In genomic region chr19:823565-824121, GRCh38 we compare ENCODE assay signal across 19 cellular contexts. TPM values are rescaled to one million over a fixed set of nuclear protein-coding genes. Genes with fewer than 3 reads are reported as not detected.
DNase-seq lines count a peak whose midpoint lies in the region; TF ChIP-seq lines count a peak whose summit lies in the region.
"Had no signal": no experiment of that assay in that cellular context is flagged by ENCODE, and none has a peak within 500 bp of the region (broad histone marks: within the 10 kb centered on the region; RNA-seq: fewer than 3 reads in every experiment).

No MANE protein-coding gene starts in this region.

- peak overlapping the region; percentile 29 for H3K9ac ChIP-seq in neural cell (ENCODE audit: low read length)

- no peak for DNase-seq in CD8-positive, alpha-beta memory T cell
- DNase-seq in KBM-7, result peak; percentile 61
- peak; percentile 58 for DNase-seq in WERI-Rb-1
- DNase-seq in D341Med (ENCODE audit: low spot score), result no peak
- no peak for DNase-seq in RPMI8226
- DNase-seq in amygdala (lab: John Stamatoyannopoulos, UW), result no peak
- DNase-seq in NCI-H1436 treated with DMSO at 0.1 percent for 48 hours (lab: John Stamatoyannopoulos, UW), result no peak
- DNase-seq: activated CD4-positive, alpha-beta T cell treated with anti-CD3 and anti-CD28 coated beads for 1 hour; activated T-cell treated with anti-CD3 and anti-CD28 coated beads, Interleukin-2, amount 50 U/mL, for 4 hours; anterior cingulate cortex; CD4-positive, CD25-positive, alpha-beta regulatory T cell; dermis blood vessel endothelial cell; NCI-H187; NCI-H774; stimulated activated CD4-positive, alpha-beta T cell treated with anti-CD3 and anti-CD28 coated beads, Interleukin-4, amount 100 ng/mL, for 24 hours; stimulated activated naive CD4-positive, alpha-beta T cell treated with Interleukin-2 at 50 U/mL for 16 hours had no signal

- H3K36me3 ChIP-seq in CD8-positive, alpha-beta memory T cell (ENCODE audit: insufficient read depth, low read length), result no peaks in the 10 kb centered on the region
- H3K36me3 ChIP-seq in WERI-Rb-1, result no peaks in the 10 kb centered on the region; the same call in 1 of the 2 replicates
- no peaks in the 10 kb centered on the region for H3K36me3 ChIP-seq in neural cell (ENCODE audit: insufficient read depth, low read length)

- CTCF ChIA-PET in CD8-positive, alpha-beta memory T cell (lab: Charles Lee), result no interaction called here

- no peak overlapping the region for H3K4me3 ChIP-seq in CD8-positive, alpha-beta memory T cell (ENCODE audit: low read length)
- H3K4me3 ChIP-seq in WERI-Rb-1 (ENCODE audit: low read depth, low read length), result no peak overlapping the region
- H3K4me3 ChIP-seq in neural cell (ENCODE audit: low read length), result no peak overlapping the region
- H3K4me3 ChIP-seq: SK-N-MC had no signal

- peaks cover 10 to 15% of the 10 kb centered on the region in 2 donors for H3K27me3 Mint-ChIP-seq in CD8-positive, alpha-beta memory T cell

- H3K27ac ChIP-seq in CD8-positive, alpha-beta memory T cell (ENCODE audit: low read depth, low read length), result peak overlapping the region; percentile 67
- peak overlapping the region; percentile 55 for H3K27ac ChIP-seq in WERI-Rb-1
- H3K27ac ChIP-seq in neural cell (ENCODE audit: low read length), result no peak overlapping the region
- H3K27ac ChIP-seq: SK-N-MC had no signal

- TF ChIP-seq CTCF in WERI-Rb-1 (IDR thresholded peaks at IDR 0.05; ENCODE audit: low read depth, low read length) (no peak), neural cell (IDR thresholded peaks at IDR 0.05; ENCODE audit: poor library complexity, severe bottlenecking) (no peak)

- no peaks in the 10 kb centered on the region for H4K20me1 ChIP-seq in neural cell (ENCODE audit: insufficient read depth)

- H3K27me3 ChIP-seq in CD8-positive, alpha-beta memory T cell (ENCODE audit: insufficient read depth, low read length, poor library complexity, severe bottlenecking), result peaks cover 6% of the 10 kb centered on the region
- H3K27me3 ChIP-seq in WERI-Rb-1 (ENCODE audit: insufficient read depth, low read depth, severe bottlenecking) (no peaks in the 10 kb centered on the region), neural cell (ENCODE audit: insufficient read depth, low read depth, low read length) (no peaks in the 10 kb centered on the region)

- no peak overlapping the region for H3K27ac Mint-ChIP-seq in CD8-positive, alpha-beta memory T cell

- no peaks in the 10 kb centered on the region for H3K4me1 ChIP-seq in CD8-positive, alpha-beta memory T cell (ENCODE audit: insufficient read depth, low read length)

- H3K36me3 Mint-ChIP-seq in CD8-positive, alpha-beta memory T cell, result no peaks in the 10 kb centered on the region
- H3K36me3 Mint-ChIP-seq: CD4-positive, CD25-positive, alpha-beta regulatory T cell had no signal

- H3K4me2 ChIP-seq in neural cell (ENCODE audit: low read length), result no peak overlapping the region

- H3K9me2 ChIP-seq in neural cell (ENCODE audit: insufficient read depth, low read length), result no peaks in the 10 kb centered on the region

- POLR2A ChIA-PET in CD8-positive, alpha-beta memory T cell (lab: Charles Lee), result no interaction called here

- H3K4me1 Mint-ChIP-seq in CD8-positive, alpha-beta memory T cell, result peaks cover 0 to 3% (median 0%) of the 10 kb centered on the region in 3 donors
- H3K4me1 Mint-ChIP-seq: CD4-positive, CD25-positive, alpha-beta regulatory T cell had no signal

- no peak for TF ChIP-seq RAD21 in neural cell (conservative IDR thresholded peaks at IDR 0.05)

- no peak overlapping the region for H2AFZ ChIP-seq in neural cell (ENCODE audit: low read depth, low read length)

- peak overlapping the region in 1 of 7 donors; percentile 27 for H3K4me3 Mint-ChIP-seq in CD8-positive, alpha-beta memory T cell
- H3K4me3 Mint-ChIP-seq: activated T-cell treated with anti-CD3 and anti-CD28 coated beads, Interleukin-2, amount 50 U/mL, for 4 hours had no signal

- in situ Hi-C loops in KBM-7 (cut with MboI; ENCODE audit: low pct_unique_long_range_greater_than_20kb, low sequenced_read_pairs), result no loop called here

- H3K79me2 ChIP-seq in neural cell (replicated peaks; ENCODE audit: insufficient read depth, low read length), result peaks cover 31% of the 10 kb centered on the region

- H3K9me3 Mint-ChIP-seq in CD8-positive, alpha-beta memory T cell, result no peaks in the 10 kb centered on the region
- H3K9me3 Mint-ChIP-seq: activated T-cell treated with anti-CD3 and anti-CD28 coated beads, Interleukin-2, amount 50 U/mL, for 4 hours; CD4-positive, CD25-positive, alpha-beta regulatory T cell had no signal

- no peaks in the 10 kb centered on the region for H3K9me3 ChIP-seq in CD8-positive, alpha-beta memory T cell (ENCODE audit: low read length)
- H3K9me3 ChIP-seq in WERI-Rb-1 (ENCODE audit: severe bottlenecking) (no peaks in the 10 kb centered on the region), neural cell (ENCODE audit: low read length) (no peaks in the 10 kb centered on the region)

- no peaks in the 10 kb centered on the region for H3F3A ChIP-seq in neural cell (ENCODE audit: insufficient read depth, low read length, poor library complexity, severe bottlenecking)

- TF ChIP-seq EP300 in neural cell (conservative IDR thresholded peaks at IDR 0.05; ENCODE audit: poor library complexity, severe bottlenecking), result no peak

TF ChIP-seq in neural cell, 6 proteins besides CTCF, POLR2A, EP300 and RAD21:
- TF ChIP-seq REST (IDR thresholded peaks at IDR 0.05; ENCODE audit: borderline replicate concordance) (no peak), EZH2 (IDR thresholded peaks at IDR 0.05; ENCODE audit: borderline replicate concordance, insufficient read depth, low read length, poor library complexity, severe bottlenecking) (no peak), TAF1 (IDR thresholded peaks at IDR 0.05; ENCODE audit: low read depth) (no peak), POLR2AphosphoS5 (IDR thresholded peaks at IDR 0.05) (no peak), SMC3 (conservative IDR thresholded peaks at IDR 0.05; ENCODE audit: poor library complexity) (no peak), MXI1 (conservative IDR thresholded peaks at IDR 0.05; ENCODE audit: poor library complexity, severe bottlenecking) (no peak)
TF ChIP-seq in neural cell: peak in this region for 0.

RNA-seq across cellular contexts. Expression of gene PLPPR3, which starts 1.9 kb away (rescaled TPM):
- not detected for total RNA-seq in CD8-positive, alpha-beta memory T cell
- not detected for polyA plus RNA-seq in CD8-positive, alpha-beta memory T cell
- 239 and 275 TPM in 2 replicates for polyA plus RNA-seq in neural cell
- 261 and 333 TPM in 2 replicates for polyA minus RNA-seq in neural cell
- total RNA-seq: CD4-positive, CD25-positive, alpha-beta regulatory T cell; HT1080 had no signal
- polyA plus RNA-seq: CD4-positive, CD25-positive, alpha-beta regulatory T cell had no signal

RNA-seq across cellular contexts. Expression of gene AZU1, which starts 4.0 kb away (rescaled TPM):
- total RNA-seq in CD8-positive, alpha-beta memory T cell, result not detected
- polyA plus RNA-seq in CD8-positive, alpha-beta memory T cell, result not detected
- 1.0 and 1.1 TPM in 2 replicates for polyA plus RNA-seq in neural cell
- polyA minus RNA-seq in neural cell, result not detected in 2 replicates
- total RNA-seq: activated T-cell treated with anti-CD3 and anti-CD28 coated beads, Interleukin-2, amount 50 U/mL, for 4 hours; dermis blood vessel endothelial cell; HT1080 had no signal
- polyA plus RNA-seq: CD4-positive, CD25-positive, alpha-beta regulatory T cell had no signal

RNA-seq across cellular contexts. Expression of gene PRTN3, which starts 17.2 kb away (rescaled TPM):
- not detected for total RNA-seq in CD8-positive, alpha-beta memory T cell
- not detected for polyA plus RNA-seq in CD8-positive, alpha-beta memory T cell
- polyA plus RNA-seq in neural cell, result 0.54 TPM in 1 of 2 replicates, not detected in the other
- polyA minus RNA-seq in neural cell, result not detected in 2 replicates
- total RNA-seq: activated T-cell treated with anti-CD3 and anti-CD28 coated beads, Interleukin-2, amount 50 U/mL, for 4 hours; CD4-positive, CD25-positive, alpha-beta regulatory T cell; dermis blood vessel endothelial cell; HT1080 had no signal
- polyA plus RNA-seq: CD4-positive, CD25-positive, alpha-beta regulatory T cell had no signal

RNA-seq across cellular contexts. Expression of gene PTBP1, which starts 26.4 kb away (rescaled TPM):
- total RNA-seq in CD8-positive, alpha-beta memory T cell, result 100 to 1,000 TPM; 969 to 978 TPM
- polyA plus RNA-seq in CD8-positive, alpha-beta memory T cell, result 177 TPM
- polyA plus RNA-seq in neural cell, result 27.3 and 39.0 TPM in 2 replicates
- 33.3 and 36.5 TPM in 2 replicates for polyA minus RNA-seq in neural cell

RNA-seq across cellular contexts. Expression of gene ELANE, which starts 28.5 kb away (rescaled TPM):
- total RNA-seq in CD8-positive, alpha-beta memory T cell, result not detected
- not detected for polyA plus RNA-seq in CD8-positive, alpha-beta memory T cell
- polyA plus RNA-seq in neural cell, result not detected in 2 replicates
- not detected in 2 replicates for polyA minus RNA-seq in neural cell
- total RNA-seq: activated T-cell treated with anti-CD3 and anti-CD28 coated beads, Interleukin-2, amount 50 U/mL, for 4 hours; CD4-positive, CD25-positive, alpha-beta regulatory T cell; dermis blood vessel endothelial cell; HT1080 had no signal
- polyA plus RNA-seq: CD4-positive, CD25-positive, alpha-beta regulatory T cell had no signal

Comparison
In these comparisons a context has a peak if more than half of its experiments do, and no peak if none do; other contexts are left out.
1. DNase-seq: peak in KBM-7 (single experiment) and WERI-Rb-1 (single experiment); none in CD8-positive, alpha-beta memory T cell (0 of 5), D341Med (single experiment), RPMI8226 (single experiment), amygdala (0 of 56) and NCI-H1436 treated with DMSO at 0.1 percent for 48 hours (single experiment).
2. RNA of gene PLPPR3, which starts 1.9 kb away (polyA plus RNA-seq): 239 to 275 TPM in neural cell; not detected in CD8-positive, alpha-beta memory T cell (single experiment); every median in the first group is over 100 times any median in the second.